Comparison of ENCODE assay signal across 8 cellular contexts in the genomic region with DNA sequence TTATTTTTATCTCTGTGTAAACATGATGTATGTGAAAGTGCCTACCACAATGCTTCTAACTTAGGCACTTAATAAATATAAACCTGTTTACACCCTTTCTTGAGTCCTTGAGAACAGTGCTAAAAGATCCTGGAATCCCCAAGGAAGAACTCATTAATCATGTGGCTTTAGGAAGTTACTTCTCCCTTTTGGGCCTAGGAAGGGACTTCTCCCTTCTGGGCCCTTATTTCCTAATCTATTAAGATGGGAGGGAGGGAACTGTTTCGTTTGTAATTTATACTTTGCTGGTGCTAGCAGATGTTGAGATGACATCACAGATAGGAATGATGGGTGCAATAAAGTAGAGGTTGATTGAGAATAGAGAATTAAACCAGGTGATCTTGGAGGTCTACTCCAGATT. TPM values are rescaled to one million over a fixed set of nuclear protein-coding genes. Genes with fewer than 3 reads are reported as not detected.
DNase-seq lines count a peak whose midpoint lies in the region; ATAC-seq and TF ChIP-seq lines count a peak whose summit lies in the region.

No MANE protein-coding gene starts in this region.

- intact Hi-C loops in breast epithelium (cut with DNase I; ENCODE audit: low total_unique reads) = no loop called here

- TF ChIP-seq POLR2A in breast epithelium (IDR thresholded peaks at IDR 0.05) = no peak

- H3K4me1 ChIP-seq in HUES6 (ENCODE audit: control insufficient read depth, insufficient read depth, low read length) (peaks cover 14% of the 10 kb centered on the region; the same call in 1 of the 2 replicates), breast epithelium (peaks cover 4 to 17% of the 10 kb centered on the region in 2 donors), muscle layer of duodenum (ENCODE audit: control insufficient read depth in 1 of 2, insufficient read depth in 2 of 2, low read length in 2 of 2) (peaks cover 0 to 29% of the 10 kb centered on the region in 2 donors)

- peak overlapping the region; percentile 89 for H3K9ac ChIP-seq in HUES6 (ENCODE audit: low read length)

- no peak for DNase-seq in AG09309 (ENCODE audit: low read depth)
- DNase-seq in breast epithelium (ENCODE audit: low spot score in 2 of 2) = no peak
- no peak for DNase-seq in SK-N-DZ (ENCODE audit: low spot score)
- DNase-seq in AG20443 (ENCODE audit: low spot score) = no peak
- DNase-seq in NCI-H748 (lab: John Stamatoyannopoulos, UW; ENCODE audit: unreplicated experiment) = no peak

- H3K4me3 ChIP-seq in AG09309 (ENCODE audit: control insufficient read depth, low read depth, low read length) (peak overlapping the region; percentile 89), HUES6 (ENCODE audit: low read depth, low read length) (peak overlapping the region; percentile 95), breast epithelium (peak overlapping the region; percentile 87 to 96 (median 89)), muscle layer of duodenum (ENCODE audit: low read depth in 1 of 2, low read length in 2 of 2) (peak overlapping the region; percentile 81 to 94)

- peak overlapping the region; percentile 14 for H3K27ac ChIP-seq in HUES6 (ENCODE audit: low read depth, low read length)
- peak overlapping the region; percentile 90 to 95 for H3K27ac ChIP-seq in breast epithelium
- peak overlapping the region; percentile 79 for H3K27ac ChIP-seq in muscle layer of duodenum (ENCODE audit: low read length)

- H3K27me3 ChIP-seq in HUES6 (ENCODE audit: control insufficient read depth, insufficient read depth, low read length) (no peaks in the 10 kb centered on the region), breast epithelium (no peaks in the 10 kb centered on the region), muscle layer of duodenum (ENCODE audit: low read depth, low read length) (no peaks in the 10 kb centered on the region)

- H3K9me3 ChIP-seq in HUES6 (ENCODE audit: control insufficient read depth, insufficient read depth, low read depth, low read length) (no peaks in the 10 kb centered on the region), breast epithelium (no peaks in the 10 kb centered on the region), muscle layer of duodenum (ENCODE audit: control insufficient read depth in 1 of 2, low read length in 2 of 2) (no peaks in the 10 kb centered on the region)

- TF ChIP-seq CTCF in AG09309 (IDR thresholded peaks at IDR 0.05; ENCODE audit: control insufficient read depth, insufficient read depth, low read depth, low read length, missing control alignments) = no peak
- TF ChIP-seq CTCF in breast epithelium (IDR thresholded peaks at IDR 0.05) = no peak

- ATAC-seq in GM21367 (IDR thresholded peaks at IDR 0.05; ENCODE audit: unreplicated experiment) = no peak

- H3K36me3 ChIP-seq in HUES6 (ENCODE audit: control insufficient read depth, insufficient read depth, low read length) (peaks cover 27% of the 10 kb centered on the region), breast epithelium (no peaks in the 10 kb centered on the region), muscle layer of duodenum (ENCODE audit: control insufficient read depth in 1 of 2, insufficient read depth in 2 of 2, low read length in 2 of 2) (peaks cover 10 to 29% of the 10 kb centered on the region in 2 donors)

RNA-seq across cellular contexts. Expression of a gene that starts 1.1 kb away (rescaled TPM):
- 10 to 100 TPM; 47.5 to 66.2 (median 59.0) TPM for total RNA-seq in breast epithelium
- polyA plus RNA-seq in SK-N-DZ (2014; cell fraction: cytosol; rRNA removed) = 138 and 152 TPM in 2 replicates
- 56.8 and 89.9 TPM in 2 replicates for polyA plus RNA-seq in SK-N-DZ (2014; cell fraction: nucleus; rRNA removed)

RNA-seq across cellular contexts. Expression of a gene that starts 2.3 kb away (rescaled TPM):
- 10 to 100 TPM; 35.1 to 48.4 (median 37.6) TPM for total RNA-seq in breast epithelium
- 51.3 and 60.8 TPM in 2 replicates for polyA plus RNA-seq in SK-N-DZ (2014; cell fraction: cytosol; rRNA removed)
- polyA plus RNA-seq in SK-N-DZ (2014; cell fraction: nucleus; rRNA removed) = 28.5 and 30.4 TPM in 2 replicates

RNA-seq across cellular contexts. Expression of a gene that starts 23.6 kb away (rescaled TPM):
- 10 to 100 TPM in 1 of 3 donors, 1 to 10 TPM in 2; 4.4 to 13.6 (median 7.9) TPM for total RNA-seq in breast epithelium
- polyA plus RNA-seq in SK-N-DZ (2014; cell fraction: cytosol; rRNA removed) = 15.2 and 19.3 TPM in 2 replicates
- polyA plus RNA-seq in SK-N-DZ (2014; cell fraction: nucleus; rRNA removed) = 13.3 and 18.3 TPM in 2 replicates

Comparison
In these comparisons a context has a peak if more than half of its experiments do, and no peak if none do; other contexts are left out.
1. H3K27ac ChIP-seq: peak in every context shown above with its lines; median percentile 92 in breast epithelium; 79 in muscle layer of duodenum; 14 in HUES6.